ENCODE assay signal across 29 cellular contexts in genomic region chr17:13575466-13575865, GRCh38. TPM values are rescaled to one million over a fixed set of nuclear protein-coding genes. Genes with fewer than 3 reads are reported as not detected.
"Had no signal": no experiment of that assay in that cellular context is flagged by ENCODE, and none has a peak within 500 bp of the region (broad histone marks: within the 10 kb centered on the region; RNA-seq: fewer than 3 reads in every experiment).

No MANE protein-coding gene starts in this region.

- DNase-seq: activated CD4-positive, alpha-beta memory T cell treated with anti-CD3 and anti-CD28 coated beads, Interleukin-2, amount 10 ng/mL, durations not matched to agents 7 days and 5 days; activated CD4-positive, alpha-beta T cell treated with anti-CD3 and anti-CD28 coated beads for 1 hour; activated CD4-positive, alpha-beta T cell treated with anti-CD3 and anti-CD28 coated beads, Interleukin-2, amount 10 ng/mL, durations not matched to agents 7 days and 5 days; activated CD8-positive, alpha-beta memory T cell treated with anti-CD3 and anti-CD28 coated beads, Interleukin-2, amount 50 U/mL, for 48 hours; activated gamma-delta T cell; activated naive CD4-positive, alpha-beta T cell treated with anti-CD3 and anti-CD28 coated beads, Interleukin-2, amount 10 ng/mL, durations not matched to agents 7 days and 5 days; activated T-cell treated with anti-CD3 and anti-CD28 coated beads, Interleukin-2, amount 50 U/mL, for 24 hours; amniotic stem cell; caudate nucleus; foreskin keratinocyte; islet precursor cell; left ventricle myocardium inferior; naive thymus-derived CD4-positive, alpha-beta T cell; nucleus accumbens; pancreas; retina; stimulated activated CD4-positive, alpha-beta T cell treated with anti-CD3 and anti-CD28 coated beads, Interleukin-12 subunit alpha, Interleukin-12 subunit beta, amount 100 ng/mL, for 4 hours; stimulated activated CD4-positive, alpha-beta T cell treated with anti-CD3 and anti-CD28 coated beads, Interleukin-4, amount 100 ng/mL, for 1 hour; uterus; WERI-Rb-1 had no signal

- H3K27me3 Mint-ChIP-seq: activated CD4-positive, alpha-beta T cell treated with anti-CD3 and anti-CD28 coated beads, Interleukin-2, amount 10 ng/mL, durations not matched to agents 7 days and 5 days; activated naive CD4-positive, alpha-beta T cell treated with anti-CD3 and anti-CD28 coated beads, Interleukin-2, amount 10 ng/mL, durations not matched to agents 7 days and 5 days; type B pancreatic cell had no signal

- H3K4me1 ChIP-seq: foreskin keratinocyte, left ventricle myocardium inferior, pancreas, prostate gland, uterus had no signal

- H3K36me3 Mint-ChIP-seq: activated naive CD4-positive, alpha-beta T cell treated with anti-CD3 and anti-CD28 coated beads, Interleukin-2, amount 10 ng/mL, durations not matched to agents 7 days and 5 days had no signal

- H3K4me1 Mint-ChIP-seq: activated CD4-positive, alpha-beta memory T cell treated with anti-CD3 and anti-CD28 coated beads, Interleukin-2, amount 10 ng/mL, durations not matched to agents 7 days and 5 days; activated CD4-positive, alpha-beta T cell treated with anti-CD3 and anti-CD28 coated beads, Interleukin-2, amount 10 ng/mL, durations not matched to agents 7 days and 5 days; activated naive CD4-positive, alpha-beta T cell treated with anti-CD3 and anti-CD28 coated beads, Interleukin-2, amount 10 ng/mL, durations not matched to agents 7 days and 5 days; naive thymus-derived CD4-positive, alpha-beta T cell had no signal

- H3K9me3 Mint-ChIP-seq: activated CD4-positive, alpha-beta memory T cell treated with anti-CD3 and anti-CD28 coated beads, Interleukin-2, amount 10 ng/mL, durations not matched to agents 7 days and 5 days; activated CD4-positive, alpha-beta T cell treated with anti-CD3 and anti-CD28 coated beads, Interleukin-2, amount 10 ng/mL, durations not matched to agents 7 days and 5 days; T-helper 2 cell treated with Interferon-gamma antibody and Interleukin-4, amounts not matched to agents 5 μg/mL and 100 μg/mL, for 36 hours had no signal

- H3K4me3 ChIP-seq: esophagus muscularis mucosa, left ventricle myocardium inferior, lung, pancreas, prostate gland, skin epidermis, thoracic aorta, uterus had no signal

- H3K9me3 ChIP-seq: esophagus muscularis mucosa, left ventricle myocardium inferior, pancreas, prostate gland, thoracic aorta, uterus had no signal

- H3K27me3 ChIP-seq: foreskin keratinocyte, pancreas, uterus had no signal

- H3K36me3 ChIP-seq: esophagus muscularis mucosa, left ventricle myocardium inferior, pancreas, prostate gland, thoracic aorta, uterus, WERI-Rb-1 had no signal

- H3K27ac ChIP-seq: esophagus muscularis mucosa, foreskin keratinocyte, left ventricle myocardium inferior, pancreas, prostate gland, skin epidermis, thoracic aorta, uterus, WERI-Rb-1 had no signal

- H3K4me3 Mint-ChIP-seq: activated CD4-positive, alpha-beta memory T cell treated with anti-CD3 and anti-CD28 coated beads, Interleukin-2, amount 10 ng/mL, durations not matched to agents 7 days and 5 days; activated CD4-positive, alpha-beta T cell treated with anti-CD3 and anti-CD28 coated beads, Interleukin-2, amount 10 ng/mL, durations not matched to agents 7 days and 5 days; activated naive CD4-positive, alpha-beta T cell treated with anti-CD3 and anti-CD28 coated beads, Interleukin-2, amount 10 ng/mL, durations not matched to agents 7 days and 5 days; activated T-cell treated with anti-CD3 and anti-CD28 coated beads, Interleukin-2, amount 50 U/mL, for 24 hours; naive thymus-derived CD4-positive, alpha-beta T cell; stimulated activated naive CD8-positive, alpha-beta T cell treated with anti-CD3 and anti-CD28 coated beads, Interleukin-15, Interleukin-2, amounts not matched to agents 100 ng/mL and 50 ng/mL, for 24 hours; T-helper 2 cell treated with Interferon-gamma antibody and Interleukin-4, amounts not matched to agents 5 μg/mL and 100 μg/mL, for 36 hours; type B pancreatic cell had no signal

- ATAC-seq: foreskin keratinocyte; naive thymus-derived CD4-positive, alpha-beta T cell; pancreas; sciatic nerve had no signal

- H3K27ac Mint-ChIP-seq: activated CD4-positive, alpha-beta memory T cell treated with anti-CD3 and anti-CD28 coated beads, Interleukin-2, amount 10 ng/mL, durations not matched to agents 7 days and 5 days; activated CD4-positive, alpha-beta T cell treated with anti-CD3 and anti-CD28 coated beads, Interleukin-2, amount 10 ng/mL, durations not matched to agents 7 days and 5 days; activated naive CD4-positive, alpha-beta T cell treated with anti-CD3 and anti-CD28 coated beads, Interleukin-2, amount 10 ng/mL, durations not matched to agents 7 days and 5 days; activated T-cell treated with anti-CD3 and anti-CD28 coated beads, Interleukin-2, amount 50 U/mL, for 24 hours; naive thymus-derived CD4-positive, alpha-beta T cell; stimulated activated naive CD8-positive, alpha-beta T cell treated with anti-CD3 and anti-CD28 coated beads, Interleukin-15, Interleukin-2, amounts not matched to agents 100 ng/mL and 50 ng/mL, for 24 hours; T-helper 2 cell treated with Interferon-gamma antibody and Interleukin-4, amounts not matched to agents 5 μg/mL and 100 μg/mL, for 36 hours; type B pancreatic cell had no signal

RNA-seq across cellular contexts. Expression of gene HS3ST3A1, which starts 26.3 kb away (rescaled TPM):
- polyA plus RNA-seq: foreskin keratinocyte had no signal
